In genomic region chr19:10651821-10652220, GRCh38 we compare ENCODE assay signal across 10 cellular contexts. TPM values are rescaled to one million over a fixed set of nuclear protein-coding genes. Genes with fewer than 3 reads are reported as not detected.
A peak's percentile ranks its signal among the peaks of the same experiment; 100 is the strongest.
DNase-seq lines count a peak whose midpoint lies in the region; ATAC-seq and TF ChIP-seq lines count a peak whose summit lies in the region.
"Had no signal": no experiment of that assay in that cellular context is flagged by ENCODE, and none has a peak within 500 bp of the region (broad histone marks: within the 10 kb centered on the region; RNA-seq: fewer than 3 reads in every experiment).

No MANE protein-coding gene starts in this region.

- H3K27me3 ChIP-seq in CD4-positive, alpha-beta T cell (ENCODE audit: control insufficient read depth, insufficient read depth, low read length) = no peaks in the 10 kb centered on the region
- H3K27me3 ChIP-seq in Karpas-422 (ENCODE audit: low read length) = no peaks in the 10 kb centered on the region

- peaks cover 4% of the 10 kb centered on the region for H3K27me3 Mint-ChIP-seq in CD4-positive, alpha-beta T cell
- no peaks in the 10 kb centered on the region for H3K27me3 Mint-ChIP-seq in activated naive CD8-positive, alpha-beta T cell
- H3K27me3 Mint-ChIP-seq in natural killer cell (ENCODE audit: low read depth in 2 of 2) = no peaks in the 10 kb centered on the region

- no peak overlapping the region for H3K9ac ChIP-seq in Karpas-422 (ENCODE audit: low read length)

- peak overlapping the region; percentile 78 for H3K4me2 ChIP-seq in Karpas-422 (ENCODE audit: low read depth, low read length, poor library complexity, severe bottlenecking)

- intact Hi-C loops in CD4-positive, alpha-beta T cell (cut with DNase I, micrococcal nuclease) = loop anchor here (2.0 to 10.0 kb wide), 7 partner anchors 43 to 149 kb away; partner anchors contain the start of genes KEAP1 (in 2 of the 2), CDKN2D (in 1 of the 2) and KRI1 (in 1 of the 2)
- intact Hi-C loops in natural killer cell (cut with micrococcal nuclease) = loop anchor here (2.0 to 5.0 kb wide), 5 partner anchors 49 to 230 kb away; partner anchors contain the start of genes CDKN2D, KEAP1, KRI1 and PDE4A
- intact Hi-C loops in head of caudate nucleus (cut with DNase I) = no loop called here

- H3K9me3 Mint-ChIP-seq in CD4-positive, alpha-beta T cell = no peaks in the 10 kb centered on the region
- no peaks in the 10 kb centered on the region for H3K9me3 Mint-ChIP-seq in activated naive CD8-positive, alpha-beta T cell (ENCODE audit: low read depth)
- no peaks in the 10 kb centered on the region for H3K9me3 Mint-ChIP-seq in natural killer cell

- H3K4me3 ChIP-seq in Karpas-422 (ENCODE audit: low read length) = 0 out of 2 replicates have a peak overlapping the region, but pooled peaks have one; percentile 99

- H3K4me1 Mint-ChIP-seq in CD4-positive, alpha-beta T cell (ENCODE audit: low read depth) = peaks cover 49% of the 10 kb centered on the region
- peaks cover 24% of the 10 kb centered on the region for H3K4me1 Mint-ChIP-seq in activated naive CD8-positive, alpha-beta T cell (ENCODE audit: low read depth)
- peaks cover 26 to 41% of the 10 kb centered on the region in 2 donors for H3K4me1 Mint-ChIP-seq in natural killer cell

- H3K9me2 ChIP-seq in Karpas-422 (replicated peaks; ENCODE audit: insufficient read depth, low read length) = no peaks in the 10 kb centered on the region

- no peak for TF ChIP-seq CTCF in CD4-positive, alpha-beta T cell (IDR thresholded peaks at IDR 0.05)
- TF ChIP-seq CTCF in natural killer cell (IDR thresholded peaks at IDR 0.05) = no peak

- H2AFZ ChIP-seq in Karpas-422 (ENCODE audit: low read length) = no peak overlapping the region

- H3K9me3 ChIP-seq in CD4-positive, alpha-beta T cell (ENCODE audit: control insufficient read depth, low read length) = no peaks in the 10 kb centered on the region
- no peaks in the 10 kb centered on the region for H3K9me3 ChIP-seq in Karpas-422 (ENCODE audit: low read length)
- H3K9me3 ChIP-seq: Caco-2 had no signal

- no peak for ATAC-seq in CD4-positive, alpha-beta T cell (ENCODE audit: poor library complexity)
- no peak for ATAC-seq in natural killer cell

- peaks cover 33% of the 10 kb centered on the region for H3K79me2 ChIP-seq in Karpas-422 (ENCODE audit: low read length)

- CTCF ChIA-PET in CD4-positive, alpha-beta T cell (lab: Charles Lee) = interaction anchor here (1.6 kb wide), 1 partner anchor 71 kb away, joined by 8 read pairs; no protein-coding TSS in a partner anchor

- peaks cover 22% of the 10 kb centered on the region for H3K36me3 ChIP-seq in Karpas-422 (ENCODE audit: insufficient read depth, low read length)

- H4K20me1 ChIP-seq in Karpas-422 (ENCODE audit: insufficient read depth, low read depth, low read length) = peaks cover 21% of the 10 kb centered on the region

- POLR2A ChIA-PET in CD4-positive, alpha-beta T cell (lab: Charles Lee) = interaction anchor here (0.7 to 3.3 kb wide), 6 partner anchors 8 to 71 kb away, joined by 3 to 57 read pairs (median 9); partner anchors contain the start of gene QTRT1

- no peak for DNase-seq in CD4-positive, alpha-beta T cell
- DNase-seq in Karpas-422 = no peak
- DNase-seq in natural killer cell = no peak
- DNase-seq in islet precursor cell = no peak
- DNase-seq in head of caudate nucleus = no peak
- DNase-seq in mesenteric fat pad (ENCODE audit: low spot score) = no peak
- DNase-seq: Caco-2; HCEC 1CT; stimulated activated naive CD4-positive, alpha-beta T cell had no signal

- H3K4me3 Mint-ChIP-seq in CD4-positive, alpha-beta T cell = peak overlapping the region; percentile 88
- H3K4me3 Mint-ChIP-seq in activated naive CD8-positive, alpha-beta T cell = peak overlapping the region; percentile 95
- peak overlapping the region; percentile 35 for H3K4me3 Mint-ChIP-seq in natural killer cell

- no peak overlapping the region for H3K27ac ChIP-seq in CD4-positive, alpha-beta T cell (ENCODE audit: low read depth, low read length)
- H3K27ac ChIP-seq in Karpas-422 (ENCODE audit: low read length) = no peak overlapping the region

- peaks cover 22% of the 10 kb centered on the region for H3K4me1 ChIP-seq in Karpas-422 (ENCODE audit: low read length)
- H3K4me1 ChIP-seq: Caco-2 had no signal

- peak overlapping the region; percentile 92 for H3K27ac Mint-ChIP-seq in CD4-positive, alpha-beta T cell
- peak overlapping the region; percentile 97 for H3K27ac Mint-ChIP-seq in activated naive CD8-positive, alpha-beta T cell
- peak overlapping the region; percentile 70 to 98 for H3K27ac Mint-ChIP-seq in natural killer cell

- H3K36me3 Mint-ChIP-seq in CD4-positive, alpha-beta T cell (ENCODE audit: low read depth) = peaks cover 52% of the 10 kb centered on the region
- peaks cover 10% of the 10 kb centered on the region for H3K36me3 Mint-ChIP-seq in activated naive CD8-positive, alpha-beta T cell
- H3K36me3 Mint-ChIP-seq in natural killer cell = no peaks in the 10 kb centered on the region

RNA-seq across cellular contexts. Expression of gene ILF3, which starts 2.3 kb away (rescaled TPM):
- total RNA-seq in CD4-positive, alpha-beta T cell = 100 to 1,000 TPM; 464 to 491 TPM
- total RNA-seq in Karpas-422 (2014; rRNA removed; shearing (Covaris generic); ENCODE audit: low replicate concordance) = 113 and 194 TPM in 2 replicates
- total RNA-seq in natural killer cell = 100 to 1,000 TPM; 329 to 365 (median 332) TPM
- 212 TPM for total RNA-seq in mesenteric fat pad

RNA-seq across cellular contexts. Expression of gene SLC44A2, which starts 26.5 kb away (rescaled TPM):
- total RNA-seq in CD4-positive, alpha-beta T cell = 100 to 1,000 TPM; 151 to 168 TPM
- total RNA-seq in Karpas-422 (2014; rRNA removed; shearing (Covaris generic); ENCODE audit: low replicate concordance) = 38.2 and 48.0 TPM in 2 replicates
- 100 to 1,000 TPM; 231 to 306 (median 279) TPM for total RNA-seq in natural killer cell
- 110 TPM for total RNA-seq in mesenteric fat pad

RNA-seq across cellular contexts. Expression of gene QTRT1, which starts 49.4 kb away (rescaled TPM):
- 10 to 100 TPM; 48.6 to 53.3 TPM for total RNA-seq in CD4-positive, alpha-beta T cell
- total RNA-seq in Karpas-422 (2014; rRNA removed; shearing (Covaris generic); ENCODE audit: low replicate concordance) = 28.2 and 44.4 TPM in 2 replicates
- total RNA-seq in natural killer cell (10 to 100 TPM; 29.0 to 37.5 (median 29.9) TPM), mesenteric fat pad (45.9 TPM)

Comparison
In these comparisons a context has a peak if more than half of its experiments do, and no peak if none do; other contexts are left out.
1. H3K4me3 Mint-ChIP-seq: peak in every context shown above with its lines; median percentile 95 in activated naive CD8-positive, alpha-beta T cell; 88 in CD4-positive, alpha-beta T cell; 35 in natural killer cell.